Comparison of ENCODE assay signal across 6 cellular contexts in the genomic region with DNA sequence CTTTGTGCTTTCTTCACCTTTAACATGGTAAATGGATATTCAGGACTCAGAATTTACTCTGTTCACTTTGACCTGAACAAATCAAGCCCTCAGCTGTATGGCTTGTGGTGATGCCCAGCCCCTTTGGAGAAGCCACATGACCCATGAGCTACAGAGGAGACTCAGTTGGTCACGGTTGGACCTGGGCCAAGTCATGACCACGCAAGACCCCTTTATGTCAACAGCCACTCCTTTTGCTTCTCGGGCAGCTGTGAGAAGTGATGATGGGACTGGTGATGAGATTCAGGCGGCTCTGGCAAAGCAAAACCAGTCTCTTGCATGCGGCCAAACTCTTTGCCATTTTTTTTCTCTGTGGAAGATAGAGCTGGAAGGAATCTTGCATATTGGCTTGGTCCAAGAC.
"Had no signal": no experiment of that assay in that cellular context is flagged by ENCODE, and none has a peak within 500 bp of the region (broad histone marks: within the 10 kb centered on the region; RNA-seq: fewer than 3 reads in every experiment).

No MANE protein-coding gene starts in this region.

- H3K36me3 Mint-ChIP-seq: IgD-negative memory B cell had no signal

- H3K4me1 Mint-ChIP-seq: IgD-negative memory B cell had no signal

- ATAC-seq: HepG2, K562 had no signal

- H3K27ac Mint-ChIP-seq: IgD-negative memory B cell had no signal

- H3K27ac ChIP-seq: HL-60 had no signal

- DNase-seq: IMR-90, KBM-7 had no signal

- H3K9me3 Mint-ChIP-seq: IgD-negative memory B cell had no signal

- H3K4me3 ChIP-seq: K562 had no signal
